8 cellular contexts compared by ENCODE assay signal in the genomic region with DNA sequence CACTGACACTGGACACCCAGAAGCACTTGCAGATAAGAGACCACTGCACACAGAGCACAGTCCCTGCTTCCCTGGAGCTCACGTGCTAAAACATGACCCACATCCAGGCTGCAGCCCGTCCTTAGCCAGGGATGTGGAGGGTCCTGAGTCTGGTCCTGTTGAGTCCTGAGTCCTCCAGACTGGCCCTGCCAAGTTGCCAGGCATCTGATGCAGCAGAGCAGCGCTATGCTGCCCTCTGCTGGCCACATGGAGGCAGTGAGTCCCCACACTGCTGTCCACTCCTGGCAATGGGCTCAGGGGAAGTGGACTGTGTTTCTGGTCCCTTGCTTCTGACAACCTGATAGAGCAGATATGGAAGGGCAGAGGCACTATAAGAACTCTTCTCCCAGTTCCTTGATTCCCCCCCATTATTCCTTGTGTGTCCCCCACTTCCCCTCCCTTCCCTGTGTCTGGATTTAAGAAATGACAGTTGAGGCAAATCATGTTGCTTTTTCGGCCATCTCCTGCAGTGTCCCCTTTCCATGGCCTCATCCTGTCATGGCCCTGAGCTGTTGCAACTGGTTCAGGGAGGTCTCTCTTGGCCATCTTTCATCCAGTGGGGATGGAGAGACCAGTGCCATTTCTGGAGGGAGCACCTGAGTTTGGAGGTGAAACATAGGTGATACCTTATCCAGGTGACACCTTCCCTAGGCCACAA.
A peak's percentile ranks its signal among the peaks of the same experiment; 100 is the strongest.
DNase-seq lines count a peak whose midpoint lies in the region; FAIRE-seq and TF ChIP-seq lines count a peak whose summit lies in the region.

No MANE protein-coding gene starts in this region.

- no peaks in the 10 kb centered on the region for H3K9me3 ChIP-seq in PC-9 (ENCODE audit: insufficient read depth, low read depth)

- no peaks in the 10 kb centered on the region for H3K9me3 Mint-ChIP-seq in nephron progenitor cell

- H3F3A ChIP-seq in PC-9 (ENCODE audit: insufficient read depth, low read depth), result no peaks in the 10 kb centered on the region

- no peaks in the 10 kb centered on the region for H3K36me3 ChIP-seq in PC-9 (ENCODE audit: low read depth)

- H3K27me3 ChIP-seq in PC-9 (ENCODE audit: insufficient read depth, low read depth), result peaks cover 8% of the 10 kb centered on the region; the same call in 1 of the 2 replicates

- POLR2A ChIA-PET in PC-9 (lab: Charles Lee; ENCODE audit: unreplicated experiment), result no interaction called here

- H3K4me2 ChIP-seq in PC-9, result no peak overlapping the region

- peak; percentile 76 for DNase-seq in A172 (ENCODE audit: low spot score)
- DNase-seq in GM13977 (ENCODE audit: low spot score), result peak; percentile 85
- DNase-seq in HTR-8/SVneo (ENCODE audit: insufficient read length, low spot score), result peak; percentile 97
- DNase-seq in PC-9, result peak; percentile 62 to 77
- DNase-seq in activated T-cell treated with anti-CD3 and anti-CD28 coated beads, Interleukin-2, amount 50 U/mL, for 48 hours, result peak; percentile 81 to 83
- peak; percentile 76 for DNase-seq in fibroblast of mammary gland (ENCODE audit: low read depth)
- peak; percentile 81 for DNase-seq in nephron progenitor cell
- DNase-seq in stimulated activated naive CD4-positive, alpha-beta T cell (lab: John Stamatoyannopoulos, UW), result peak; percentile 3 to 66 (median 42)

- H3K27ac Mint-ChIP-seq in nephron progenitor cell, result no peak overlapping the region

- H3K4me3 ChIP-seq in PC-9, result no peak overlapping the region
- H3K4me3 ChIP-seq in fibroblast of mammary gland (ENCODE audit: control insufficient read depth, low read depth, low read length), result no peak overlapping the region

- in situ Hi-C loops in GM13977 (cut with MboI; ENCODE audit: low pct_unique_long_range_greater_than_20kb, low sequenced_read_pairs, unreplicated experiment), result loop anchor here (10.0 kb wide), 2 partner anchors 123 to 403 kb away; a partner anchor contains a TSS

- H4K20me1 ChIP-seq in PC-9 (ENCODE audit: insufficient read depth), result no peaks in the 10 kb centered on the region

- H3K9me2 ChIP-seq in PC-9 (ENCODE audit: insufficient read depth), result no peaks in the 10 kb centered on the region

- TF ChIP-seq CTCF in GM13977 (IDR thresholded peaks at IDR 0.05; ENCODE audit: extremely low read depth, insufficient read depth, missing control alignments), result peak; percentile 99
- peak; percentile 98 for TF ChIP-seq CTCF in PC-9 (conservative IDR thresholded peaks at IDR 0.05)
- peak; percentile 99 for TF ChIP-seq CTCF in fibroblast of mammary gland (conservative IDR thresholded peaks at IDR 0.05; ENCODE audit: control insufficient read depth, insufficient read depth, low read depth, low read length)
- TF ChIP-seq CTCF in nephron progenitor cell (IDR thresholded peaks at IDR 0.05), result peak; percentile 96

- intact Hi-C loops in PC-9 (cut with micrococcal nuclease; ENCODE audit: unreplicated experiment), result loop anchor here (1.0 to 5.0 kb wide), 3 partner anchors 122 to 711 kb away; a partner anchor contains a TSS

- H2AFZ ChIP-seq in PC-9, result no peak overlapping the region

- peaks cover 25% of the 10 kb centered on the region for H3K4me1 Mint-ChIP-seq in nephron progenitor cell

- no peak overlapping the region for H3K27ac ChIP-seq in PC-9

- H3K4me3 Mint-ChIP-seq in nephron progenitor cell, result peak overlapping the region; percentile 40

- H3K79me2 ChIP-seq in PC-9 (ENCODE audit: low read depth), result no peaks in the 10 kb centered on the region

- H3K36me3 Mint-ChIP-seq in nephron progenitor cell (ENCODE audit: low read depth), result peaks cover 16% of the 10 kb centered on the region

- H3K4me1 ChIP-seq in PC-9 (replicated peaks; ENCODE audit: insufficient read depth), result 0 out of 2 replicates have a peak, but pooled peaks cover 6% of the 10 kb centered on the region

- BruUV-seq in PC-9 (replicated peaks; lab: Mats Ljungman, UMichigan), result no TSS peak

- peak; percentile 99 for FAIRE-seq in HTR-8/SVneo (lab: Jason Lieb, UNC)

- peaks cover 3% of the 10 kb centered on the region for H3K27me3 Mint-ChIP-seq in nephron progenitor cell (ENCODE audit: low read depth, poor library complexity)

- CTCF ChIA-PET in PC-9 (lab: Charles Lee), result interaction anchor here (0.6 to 1.4 kb wide), 2 partner anchors 11 to 34 kb away, joined by 3 to 19 read pairs; no protein-coding TSS in a partner anchor

Comparison
In these comparisons a context has a peak if more than half of its experiments do, and no peak if none do; other contexts are left out.
1. DNase-seq: peak in every context shown above with its lines; median percentile 97 in HTR-8/SVneo; 85 in GM13977; 82 in activated T-cell treated with anti-CD3 and anti-CD28 coated beads, Interleukin-2, amount 50 U/mL, for 48 hours; 81 in nephron progenitor cell; 76 in A172; 76 in fibroblast of mammary gland; 70 in PC-9; 42 in stimulated activated naive CD4-positive, alpha-beta T cell.